ENCODE assay signal across 22 cellular contexts in genomic region chr2:69131983-69132675, GRCh38.
DNase-seq lines count a peak whose midpoint lies in the region; ATAC-seq and TF ChIP-seq lines count a peak whose summit lies in the region.
"Had no signal": no experiment of that assay in that cellular context is flagged by ENCODE, and none has a peak within 500 bp of the region (broad histone marks: within the 10 kb centered on the region; RNA-seq: fewer than 3 reads in every experiment).

No MANE protein-coding gene starts in this region.

- no TSS peak for BruUV-seq in MCF 10A (replicated peaks; lab: Mats Ljungman, UMichigan)

- no peak overlapping the region for H3K4me3 Mint-ChIP-seq in MCF 10A (ENCODE audit: unreplicated experiment)
- H3K4me3 Mint-ChIP-seq in naive thymus-derived CD8-positive, alpha-beta T cell = no peak overlapping the region
- H3K4me3 Mint-ChIP-seq: activated naive CD8-positive, alpha-beta T cell; immature natural killer cell; nephron had no signal

- H3K4me3 ChIP-seq in breast epithelium (no peak overlapping the region), WERI-Rb-1 (ENCODE audit: low read depth, low read length) (no peak overlapping the region), tibial artery (no peak overlapping the region)
- H3K4me3 ChIP-seq: hepatocyte, left lung, sigmoid colon, upper lobe of right lung had no signal

- POLR2A ChIA-PET in MCF 10A (lab: Yijun Ruan, JAX) = no interaction called here
- POLR2A ChIA-PET in naive thymus-derived CD8-positive, alpha-beta T cell (lab: Charles Lee) = no interaction called here

- no peak for ATAC-seq in naive thymus-derived CD8-positive, alpha-beta T cell
- ATAC-seq: left lung, upper lobe of right lung had no signal

- no peak overlapping the region for H3K27ac ChIP-seq in breast epithelium
- H3K27ac ChIP-seq in WERI-Rb-1 = no peak overlapping the region
- peak overlapping the region; percentile 26 to 50 for H3K27ac ChIP-seq in tibial artery
- H3K27ac ChIP-seq: hepatocyte, left lung, sigmoid colon, upper lobe of right lung, VCaP had no signal

- H3K27ac Mint-ChIP-seq in MCF 10A (ENCODE audit: low read depth, unreplicated experiment) = no peak overlapping the region
- H3K27ac Mint-ChIP-seq in naive thymus-derived CD8-positive, alpha-beta T cell = no peak overlapping the region
- H3K27ac Mint-ChIP-seq: activated naive CD8-positive, alpha-beta T cell; immature natural killer cell; nephron had no signal

- no peaks in the 10 kb centered on the region for H3K4me1 ChIP-seq in breast epithelium
- H3K4me1 ChIP-seq in tibial artery = peaks cover 0 to 46% (median 13%) of the 10 kb centered on the region in 4 donors
- H3K4me1 ChIP-seq: left lung, sigmoid colon, upper lobe of right lung had no signal

- H3K27me3 Mint-ChIP-seq in MCF 10A (ENCODE audit: insufficient read depth, unreplicated experiment) = no peaks in the 10 kb centered on the region
- H3K27me3 Mint-ChIP-seq in naive thymus-derived CD8-positive, alpha-beta T cell = peaks cover 1 to 14% (median 4%) of the 10 kb centered on the region in 5 donors

- DNase-seq in MCF 10A (ENCODE audit: unreplicated experiment) (peak; percentile 43), breast epithelium (ENCODE audit: low spot score in 2 of 2) (no peak), NCI-H1694 treated with DMSO at 0.1 percent for 48 hours (lab: John Stamatoyannopoulos, UW) (peak; percentile 77), WERI-Rb-1 (peak; percentile 30), tibial artery (no peak), NCI-H748 (lab: John Stamatoyannopoulos, UW; ENCODE audit: unreplicated experiment) (no peak)
- no peak for DNase-seq in naive thymus-derived CD8-positive, alpha-beta T cell
- DNase-seq: activated CD4-positive, alpha-beta T cell treated with anti-CD3 and anti-CD28 coated beads, Interleukin-2, amount 50 U/mL, for 1 hour; HCEC 1CT; immature natural killer cell; Kasumi-1; left lung; NCI-H1105 treated with DMSO at 0.1 percent for 48 hours; NK-92 treated with Interleukin-12 subunit alpha and Interleukin-12 subunit beta, amount 100 ng/mL, for 24 hours; sigmoid colon; SK-N-SH; stimulated activated CD8-positive, alpha-beta memory T cell treated with anti-CD3 and anti-CD28 coated beads, Interleukin-4, amount 100 ng/mL, for 48 hours; upper lobe of right lung had no signal

- no peaks in the 10 kb centered on the region for H3K36me3 Mint-ChIP-seq in MCF 10A (ENCODE audit: insufficient read depth, unreplicated experiment)
- no peaks in the 10 kb centered on the region for H3K36me3 Mint-ChIP-seq in naive thymus-derived CD8-positive, alpha-beta T cell
- H3K36me3 Mint-ChIP-seq: activated naive CD8-positive, alpha-beta T cell; immature natural killer cell had no signal

- no peak for TF ChIP-seq CTCF in MCF 10A (IDR thresholded peaks at IDR 0.05; ENCODE audit: unreplicated experiment)
- TF ChIP-seq CTCF in breast epithelium (IDR thresholded peaks at IDR 0.05) = no peak
- TF ChIP-seq CTCF in WERI-Rb-1 (IDR thresholded peaks at IDR 0.05; ENCODE audit: low read depth, low read length) = no peak
- no peak for TF ChIP-seq CTCF in tibial artery (IDR thresholded peaks at IDR 0.05)

- no peaks in the 10 kb centered on the region for H3K36me3 ChIP-seq in breast epithelium
- H3K36me3 ChIP-seq in WERI-Rb-1 = no peaks in the 10 kb centered on the region; the same call in 1 of the 2 replicates
- H3K36me3 ChIP-seq in tibial artery = peaks cover 0 to 29% (median 0%) of the 10 kb centered on the region in 3 donors
- H3K36me3 ChIP-seq: left lung, upper lobe of right lung had no signal

- intact Hi-C loops in MCF 10A (cut with micrococcal nuclease) (no loop called here), breast epithelium (cut with DNase I; ENCODE audit: low total_unique reads) (no loop called here), tibial artery (cut with DNase I; ENCODE audit: low total_unique reads) (no loop called here)

- no peaks in the 10 kb centered on the region for H3K9me3 Mint-ChIP-seq in MCF 10A (ENCODE audit: unreplicated experiment)
- no peaks in the 10 kb centered on the region for H3K9me3 Mint-ChIP-seq in naive thymus-derived CD8-positive, alpha-beta T cell
- H3K9me3 Mint-ChIP-seq: immature natural killer cell, nephron had no signal

- no peaks in the 10 kb centered on the region for H3K27me3 ChIP-seq in breast epithelium
- H3K27me3 ChIP-seq in WERI-Rb-1 (ENCODE audit: insufficient read depth, low read depth, severe bottlenecking) = no peaks in the 10 kb centered on the region
- no peaks in the 10 kb centered on the region for H3K27me3 ChIP-seq in tibial artery
- H3K27me3 ChIP-seq: hepatocyte, left lung, sigmoid colon, upper lobe of right lung had no signal

- CTCF ChIA-PET in MCF 10A (lab: Yijun Ruan, JAX) = no interaction called here

- TF ChIP-seq POLR2A in breast epithelium (IDR thresholded peaks at IDR 0.05) = no peak

- H3K4me1 Mint-ChIP-seq in MCF 10A (ENCODE audit: insufficient read depth, unreplicated experiment) = peaks cover 19% of the 10 kb centered on the region
- no peaks in the 10 kb centered on the region for H3K4me1 Mint-ChIP-seq in naive thymus-derived CD8-positive, alpha-beta T cell
- H3K4me1 Mint-ChIP-seq: immature natural killer cell had no signal

- H3K9me3 ChIP-seq in breast epithelium (no peaks in the 10 kb centered on the region), WERI-Rb-1 (ENCODE audit: severe bottlenecking) (no peaks in the 10 kb centered on the region), tibial artery (no peaks in the 10 kb centered on the region)
- H3K9me3 ChIP-seq: left lung, sigmoid colon, SK-N-SH, upper lobe of right lung had no signal

Comparison
In these comparisons a context has a peak if more than half of its experiments do, and no peak if none do; other contexts are left out.
1. DNase-seq: peak in MCF 10A (single experiment), NCI-H1694 treated with DMSO at 0.1 percent for 48 hours (single experiment) and WERI-Rb-1 (single experiment); none in breast epithelium (0 of 2), tibial artery (0 of 2), NCI-H748 (single experiment) and naive thymus-derived CD8-positive, alpha-beta T cell (0 of 10).
2. H3K27ac ChIP-seq: peak in tibial artery (2 of 2); none in breast epithelium (0 of 2) and WERI-Rb-1 (single experiment).